In the genomic region with DNA sequence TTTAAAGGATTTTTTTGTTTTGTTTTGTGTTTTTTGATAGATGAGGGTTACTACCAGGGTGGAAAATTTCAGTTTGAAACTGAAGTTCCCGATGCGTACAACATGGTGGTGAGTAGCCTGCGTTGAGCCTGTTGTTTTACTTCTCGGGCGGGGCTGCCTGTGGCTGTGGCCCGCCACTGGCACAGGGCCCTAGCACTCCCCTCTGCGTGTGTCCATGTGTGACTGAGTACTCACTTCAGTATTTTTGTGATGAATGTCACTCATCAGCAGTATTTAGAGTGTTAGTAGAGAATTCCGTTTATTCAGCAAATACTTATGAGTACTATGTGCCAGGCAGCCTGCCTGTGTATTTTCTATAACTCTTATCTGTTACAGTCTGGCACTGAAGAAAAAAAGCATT, we compare ENCODE assay signal across 14 cellular contexts.
"Had no signal": no experiment of that assay in that cellular context is flagged by ENCODE, and none has a peak within 500 bp of the region (broad histone marks: within the 10 kb centered on the region; RNA-seq: fewer than 3 reads in every experiment).

No MANE protein-coding gene starts in this region.

- H3K9me3 ChIP-seq: ovary, uterus had no signal

- H3K27me3 ChIP-seq: ovary, uterus had no signal

- H3K27ac Mint-ChIP-seq: activated naive CD8-positive, alpha-beta T cell; endodermal cell; WTC11 had no signal

- DNase-seq: activated CD4-positive, alpha-beta T cell treated with anti-CD3 and anti-CD28 coated beads, Interleukin-2, amount 10 ng/mL, durations not matched to agents 24 days and 14 days; activated gamma-delta T cell; activated T-cell treated with anti-CD3 and anti-CD28 coated beads, Interleukin-2, amount 50 U/mL, for 4 hours; cerebellar nuclear complex; dermis blood vessel endothelial cell; endodermal cell; glutamatergic neuron; left colon; mesenchymal stem cell; ovary; stimulated activated CD4-positive, alpha-beta T cell treated with anti-CD3 and anti-CD28 coated beads, Interleukin-4, amount 100 ng/mL, for 1 hour; uterus had no signal

- H3K4me3 ChIP-seq: ovary, uterus had no signal

- H3K27me3 Mint-ChIP-seq: activated CD4-positive, alpha-beta T cell treated with anti-CD3 and anti-CD28 coated beads, Interleukin-2, amount 10 ng/mL, durations not matched to agents 24 days and 14 days; activated naive CD8-positive, alpha-beta T cell had no signal

- H3K4me1 ChIP-seq: uterus had no signal

- ATAC-seq: activated T-cell treated with anti-CD3 and anti-CD28 coated beads, Interleukin-2, amount 50 U/mL, for 4 hours; left colon; WTC11 had no signal

- H3K4me1 Mint-ChIP-seq: endodermal cell, WTC11 had no signal

- H3K36me3 ChIP-seq: ovary, uterus had no signal

- H3K27ac ChIP-seq: ovary, uterus had no signal

- H3K9me3 Mint-ChIP-seq: activated CD4-positive, alpha-beta T cell treated with anti-CD3 and anti-CD28 coated beads, Interleukin-2, amount 10 ng/mL, durations not matched to agents 24 days and 14 days; activated T-cell treated with anti-CD3 and anti-CD28 coated beads, Interleukin-2, amount 50 U/mL, for 4 hours; endodermal cell; WTC11 had no signal

- H3K4me3 Mint-ChIP-seq: activated CD4-positive, alpha-beta T cell treated with anti-CD3 and anti-CD28 coated beads, Interleukin-2, amount 10 ng/mL, durations not matched to agents 24 days and 14 days; activated naive CD8-positive, alpha-beta T cell; activated T-cell treated with anti-CD3 and anti-CD28 coated beads, Interleukin-2, amount 50 U/mL, for 4 hours; endodermal cell; WTC11 had no signal
